8 cellular contexts compared by ENCODE assay signal in the genomic region with DNA sequence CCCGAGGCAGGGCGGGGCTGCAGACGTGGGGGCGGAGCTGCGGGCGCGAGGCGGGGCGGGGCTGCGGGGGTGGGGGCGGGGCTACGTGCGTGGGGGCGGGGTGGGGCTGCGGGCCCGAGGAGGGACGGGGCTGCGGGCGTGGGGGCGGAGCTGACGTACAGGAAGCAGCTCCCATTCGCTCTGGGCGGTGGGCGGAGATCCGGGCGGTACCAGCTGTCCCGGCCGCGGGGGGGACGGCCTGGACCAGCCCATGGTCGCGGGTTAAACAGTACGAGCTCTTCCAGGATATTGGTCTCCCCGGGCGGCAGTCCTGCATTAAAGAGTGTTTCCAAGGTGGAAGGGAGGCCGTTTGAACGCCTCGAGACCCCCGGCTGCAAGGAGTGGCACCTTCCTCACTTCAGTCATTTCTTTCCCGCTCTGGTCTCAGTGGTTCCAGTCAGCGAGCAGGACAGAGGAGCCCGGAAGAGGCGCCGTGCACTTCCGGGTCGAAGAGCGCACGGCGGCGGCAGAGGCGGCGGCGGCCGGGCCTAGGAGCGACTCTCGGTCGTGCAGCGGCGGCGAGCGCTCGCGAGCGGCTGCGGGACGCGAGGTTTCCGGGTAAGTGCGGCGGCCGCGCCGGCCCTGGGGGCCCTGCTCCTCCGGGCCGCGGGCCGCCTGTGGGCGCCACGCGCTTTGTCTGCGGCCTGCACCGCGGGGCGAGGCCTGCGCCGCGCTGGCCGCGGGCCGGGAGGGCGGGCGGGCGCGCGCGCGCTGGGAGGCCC. TPM values are rescaled to one million over a fixed set of nuclear protein-coding genes. Genes with fewer than 3 reads are reported as not detected.
DNase-seq lines count a peak whose midpoint lies in the region; ATAC-seq and TF ChIP-seq lines count a peak whose summit lies in the region.

A gene with protein sequence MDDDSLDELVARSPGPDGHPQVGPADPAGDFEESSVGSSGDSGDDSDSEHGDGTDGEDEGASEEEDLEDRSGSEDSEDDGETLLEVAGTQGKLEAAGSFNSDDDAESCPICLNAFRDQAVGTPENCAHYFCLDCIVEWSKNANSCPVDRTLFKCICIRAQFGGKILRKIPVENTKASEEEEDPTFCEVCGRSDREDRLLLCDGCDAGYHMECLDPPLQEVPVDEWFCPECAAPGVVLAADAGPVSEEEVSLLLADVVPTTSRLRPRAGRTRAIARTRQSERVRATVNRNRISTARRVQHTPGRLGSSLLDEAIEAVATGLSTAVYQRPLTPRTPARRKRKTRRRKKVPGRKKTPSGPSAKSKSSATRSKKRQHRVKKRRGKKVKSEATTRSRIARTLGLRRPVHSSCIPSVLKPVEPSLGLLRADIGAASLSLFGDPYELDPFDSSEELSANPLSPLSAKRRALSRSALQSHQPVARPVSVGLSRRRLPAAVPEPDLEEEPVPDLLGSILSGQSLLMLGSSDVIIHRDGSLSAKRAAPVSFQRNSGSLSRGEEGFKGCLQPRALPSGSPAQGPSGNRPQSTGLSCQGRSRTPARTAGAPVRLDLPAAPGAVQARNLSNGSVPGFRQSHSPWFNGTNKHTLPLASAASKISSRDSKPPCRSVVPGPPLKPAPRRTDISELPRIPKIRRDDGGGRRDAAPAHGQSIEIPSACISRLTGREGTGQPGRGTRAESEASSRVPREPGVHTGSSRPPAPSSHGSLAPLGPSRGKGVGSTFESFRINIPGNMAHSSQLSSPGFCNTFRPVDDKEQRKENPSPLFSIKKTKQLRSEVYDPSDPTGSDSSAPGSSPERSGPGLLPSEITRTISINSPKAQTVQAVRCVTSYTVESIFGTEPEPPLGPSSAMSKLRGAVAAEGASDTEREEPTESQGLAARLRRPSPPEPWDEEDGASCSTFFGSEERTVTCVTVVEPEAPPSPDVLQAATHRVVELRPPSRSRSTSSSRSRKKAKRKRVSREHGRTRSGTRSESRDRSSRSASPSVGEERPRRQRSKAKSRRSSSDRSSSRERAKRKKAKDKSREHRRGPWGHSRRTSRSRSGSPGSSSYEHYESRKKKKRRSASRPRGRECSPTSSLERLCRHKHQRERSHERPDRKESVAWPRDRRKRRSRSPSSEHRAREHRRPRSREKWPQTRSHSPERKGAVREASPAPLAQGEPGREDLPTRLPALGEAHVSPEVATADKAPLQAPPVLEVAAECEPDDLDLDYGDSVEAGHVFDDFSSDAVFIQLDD (N-terminal part only) (plus strand): TSS at position 475 of the 761 bp plus-strand sequence. CDS start 5,043 bp downstream, outside the sequence.

- peak within 1 kb of the TSS; percentile 99 for H3K56ac ChIP-seq in IMR-90 (ENCODE audit: extremely low read depth, insufficient read depth, low read length)

- H4K20me1 ChIP-seq in IMR-90 (ENCODE audit: insufficient read depth, low read length): peaks cover 49% of the 10 kb centered on the region
- H4K20me1 ChIP-seq in OCI-LY7 (ENCODE audit: insufficient read depth, low read length): peaks cover 29% of the 10 kb centered on the region

- BruUV-seq in IMR-90 (replicated peaks; lab: Mats Ljungman, UMichigan) (no TSS peak), OCI-LY7 (replicated peaks; lab: Mats Ljungman, UMichigan) (no TSS peak)

- peak within 1 kb of the TSS; percentile 99 for H4K91ac ChIP-seq in IMR-90 (ENCODE audit: insufficient read depth, low read depth, low read length)

- peak; percentile 81 for ATAC-seq in GM21528 (IDR thresholded peaks at IDR 0.05; ENCODE audit: low FRiP score, unreplicated experiment)
- peak; percentile 93 for ATAC-seq in IMR-90 (ENCODE audit: low read depth)

- H3K4me2 ChIP-seq in IMR-90 (ENCODE audit: low read depth, low read length): peak within 1 kb of the TSS; percentile 95
- H3K4me2 ChIP-seq in OCI-LY7 (ENCODE audit: low read length): peak within 1 kb of the TSS; percentile 95

- H3K79me2 ChIP-seq in OCI-LY7 (ENCODE audit: insufficient read depth, low read depth, low read length): peaks cover 44% of the 10 kb centered on the region

- peak within 1 kb of the TSS; percentile 98 for H3K4ac ChIP-seq in IMR-90 (ENCODE audit: low read depth, low read length)

- TF ChIP-seq RAD21 in IMR-90 (IDR thresholded peaks at IDR 0.05; ENCODE audit: low read length): no peak

- DNase-seq in DMS 273 (lab: John Stamatoyannopoulos, UW; ENCODE audit: unreplicated experiment) (peak; percentile 92), IMR-90 (peak; percentile 92), OCI-LY7 (ENCODE audit: low spot score) (peak; percentile 95), activated T-cell treated with anti-CD3 and anti-CD28 coated beads for 1 hour (ENCODE audit: low read depth) (peak; percentile 94), epidermal melanocyte (ENCODE audit: insufficient read length, low spot score) (peak; percentile 100)
- DNase-seq in stimulated activated CD8-positive, alpha-beta memory T cell treated with anti-CD3 and anti-CD28 coated beads, Interleukin-2, amount 100 ng/mL, for 48 hours (ENCODE audit: low read depth in 2 of 2): peak; percentile 90 to 92

- POLR2A ChIA-PET in IMR-90 (lab: Charles Lee; ENCODE audit: unreplicated experiment): no interaction called here
- POLR2A ChIA-PET in OCI-LY7 (lab: Charles Lee): interaction anchor here (0.6 to 1.4 kb wide), 6 partner anchors 14 to 221 kb away, joined by 3 to 5 read pairs (median 3); no protein-coding TSS in a partner anchor

- intact Hi-C loops in IMR-90 (cut with micrococcal nuclease) (no loop called here), OCI-LY7 (cut with micrococcal nuclease; ENCODE audit: unreplicated experiment) (loop anchor here (5.0 kb wide), 2 partner anchors 41 to 231 kb away; a partner anchor contains a TSS)

- peak within 1 kb of the TSS; percentile 88 to 100 for H4K8ac ChIP-seq in IMR-90 (ENCODE audit: low read depth in 2 of 2, low read length in 2 of 2)

- H2AK9ac ChIP-seq in IMR-90 (replicated peaks; ENCODE audit: low read depth, low read length, poor library complexity): peak within 1 kb of the TSS; percentile 97

- H3K79me1 ChIP-seq in IMR-90 (ENCODE audit: low read depth in 1 of 2, low read length in 2 of 2): peaks cover 2 to 32% of the 10 kb centered on the region in 2 experiments; a peak in 3 of 4 replicates

- H3K9ac ChIP-seq in IMR-90 (ENCODE audit: low read depth, low read length): peak within 1 kb of the TSS; percentile 97

- peaks cover 16% of the 10 kb centered on the region for H3K4me1 ChIP-seq in IMR-90 (ENCODE audit: control insufficient read depth, insufficient read depth, low read length)
- H3K4me1 ChIP-seq in OCI-LY7 (ENCODE audit: insufficient read depth, low read length, poor library complexity, severe bottlenecking): peaks cover 38% of the 10 kb centered on the region
- H3K4me1 ChIP-seq in mononuclear cell (ENCODE audit: insufficient read depth, low read length): peaks cover 40% of the 10 kb centered on the region

- peaks cover 3% of the 10 kb centered on the region; the same call in 1 of the 2 replicates for H3K36me3 ChIP-seq in IMR-90 (ENCODE audit: control insufficient read depth, insufficient read depth, low read length)
- H3K36me3 ChIP-seq in OCI-LY7 (ENCODE audit: insufficient read depth, low read length): peaks cover 18% of the 10 kb centered on the region

- H3K4me3 ChIP-seq in IMR-90 (ENCODE audit: insufficient read depth, low read depth, low read length) (peak within 1 kb of the TSS; percentile 96), OCI-LY7 (ENCODE audit: low read depth, low read length, poor library complexity, severe bottlenecking) (peak within 1 kb of the TSS; percentile 100), mononuclear cell (ENCODE audit: low read length) (peak within 1 kb of the TSS; percentile 76)

- H2BK5ac ChIP-seq in IMR-90 (ENCODE audit: low read depth, low read length, poor library complexity, severe bottlenecking): peak within 1 kb of the TSS; percentile 99

- WGBS in IMR-90 (ENCODE audit: extremely low coverage in 2 of 2, insufficient read length in 1 of 2), 2 experiments: 0% methylated on average over 31 of the region's 97 CpGs; no CpG with 5 or more reads in 1 of the 2 experiments

- peaks cover 17% of the 10 kb centered on the region for H3K9me1 ChIP-seq in IMR-90 (ENCODE audit: insufficient read depth, low read length)

- H4K5ac ChIP-seq in IMR-90 (ENCODE audit: low read depth, low read length): peak within 1 kb of the TSS; percentile 91

- TF ChIP-seq CTCF in IMR-90 (conservative IDR thresholded peaks at IDR 0.05; ENCODE audit: low read depth, low read length) (no peak), OCI-LY7 (conservative IDR thresholded peaks at IDR 0.05; ENCODE audit: low read length) (no peak)

- in situ Hi-C loops in IMR-90 (cut with MboI; ENCODE audit: low sequenced_read_pairs): no loop called here

- peak within 1 kb of the TSS; percentile 99 for H2BK15ac ChIP-seq in IMR-90 (ENCODE audit: low read depth, low read length)

- H2AK5ac ChIP-seq in IMR-90 (ENCODE audit: low read depth, low read length): peak within 1 kb of the TSS; percentile 94

- CTCF ChIA-PET in IMR-90 (lab: Yijun Ruan, JAX) (no interaction called here), OCI-LY7 (lab: Charles Lee; ENCODE audit: unreplicated experiment) (no interaction called here)

- no peaks in the 10 kb centered on the region for H3K9me2 ChIP-seq in OCI-LY7 (ENCODE audit: insufficient read depth, low read length)

- H2AFZ ChIP-seq in IMR-90 (replicated peaks; ENCODE audit: low read length, poor library complexity) (peak within 1 kb of the TSS; percentile 100), OCI-LY7 (ENCODE audit: low read length) (peak within 1 kb of the TSS; percentile 27)

- H3K14ac ChIP-seq in IMR-90 (replicated peaks; ENCODE audit: low read depth, low read length): peak within 1 kb of the TSS; percentile 99

- peak within 1 kb of the TSS; percentile 99 for H2BK120ac ChIP-seq in IMR-90 (ENCODE audit: low read depth, low read length)

- peak; percentile 87 for TF ChIP-seq POLR2A in IMR-90 (IDR thresholded peaks at IDR 0.05; ENCODE audit: low read depth, low read length)

- peak within 1 kb of the TSS; percentile 95 for H3K27ac ChIP-seq in IMR-90 (ENCODE audit: insufficient read depth, low read length)
- H3K27ac ChIP-seq in OCI-LY7 (ENCODE audit: low read depth, low read length, poor library complexity, severe bottlenecking): peak within 1 kb of the TSS; percentile 70

- H3K9me3 ChIP-seq in IMR-90 (ENCODE audit: control insufficient read depth, insufficient read depth, low read length): no peaks in the 10 kb centered on the region
- H3K9me3 ChIP-seq in OCI-LY7 (ENCODE audit: low read length): no peaks in the 10 kb centered on the region
- H3K9me3 ChIP-seq in mononuclear cell (ENCODE audit: low read depth, low read length): no peaks in the 10 kb centered on the region

- H3K18ac ChIP-seq in IMR-90 (ENCODE audit: low read depth, low read length): peak within 1 kb of the TSS; percentile 88

- dilution Hi-C loops in IMR-90 (cut with HindIII; ENCODE audit: low sequenced_read_pairs, unreplicated experiment): no loop called here

- H3K27me3 ChIP-seq in IMR-90 (ENCODE audit: control insufficient read depth, insufficient read depth, low read length) (no peaks in the 10 kb centered on the region; the same call in 1 of the 2 replicates), mononuclear cell (ENCODE audit: insufficient read depth, low read length) (peaks cover 7% of the 10 kb centered on the region)

- peak within 1 kb of the TSS; percentile 97 for H3K23ac ChIP-seq in IMR-90 (ENCODE audit: low read depth, low read length)

- peak within 1 kb of the TSS; percentile 95 for H2BK20ac ChIP-seq in IMR-90 (ENCODE audit: low read depth, low read length)

RNA-seq across cellular contexts. Expression of the gene that starts here (rescaled TPM):
- total RNA-seq in IMR-90 (2012; rRNA removed) (10.9 and 12.2 TPM in 2 replicates), OCI-LY7 (2022) (43.8 and 45.4 TPM in 2 replicates), mononuclear cell (25.1 TPM)
- 17.5 and 23.0 TPM in 2 replicates for polyA plus RNA-seq in IMR-90 (2012; rRNA removed)
- 16.8 and 17.0 TPM in 2 replicates for polyA plus RNA-seq in IMR-90 (2012; cell fraction: cytosol; rRNA removed)
- 34.6 and 53.2 TPM in 2 replicates for polyA plus RNA-seq in IMR-90 (2012; cell fraction: nucleus; rRNA removed; ENCODE audit: low replicate concordance)
- total RNA-seq in OCI-LY7 (2014; rRNA removed; shearing (Covaris generic)): 23.3 and 25.6 TPM in 2 replicates

Comparison
In these comparisons a context has a peak if more than half of its experiments do, and no peak if none do; other contexts are left out.
1. Peak in every context shown above with its lines: DNase-seq, ATAC-seq, H3K4me3 ChIP-seq and H3K27ac ChIP-seq.